10 cellular contexts compared by ENCODE assay signal in the genomic region with DNA sequence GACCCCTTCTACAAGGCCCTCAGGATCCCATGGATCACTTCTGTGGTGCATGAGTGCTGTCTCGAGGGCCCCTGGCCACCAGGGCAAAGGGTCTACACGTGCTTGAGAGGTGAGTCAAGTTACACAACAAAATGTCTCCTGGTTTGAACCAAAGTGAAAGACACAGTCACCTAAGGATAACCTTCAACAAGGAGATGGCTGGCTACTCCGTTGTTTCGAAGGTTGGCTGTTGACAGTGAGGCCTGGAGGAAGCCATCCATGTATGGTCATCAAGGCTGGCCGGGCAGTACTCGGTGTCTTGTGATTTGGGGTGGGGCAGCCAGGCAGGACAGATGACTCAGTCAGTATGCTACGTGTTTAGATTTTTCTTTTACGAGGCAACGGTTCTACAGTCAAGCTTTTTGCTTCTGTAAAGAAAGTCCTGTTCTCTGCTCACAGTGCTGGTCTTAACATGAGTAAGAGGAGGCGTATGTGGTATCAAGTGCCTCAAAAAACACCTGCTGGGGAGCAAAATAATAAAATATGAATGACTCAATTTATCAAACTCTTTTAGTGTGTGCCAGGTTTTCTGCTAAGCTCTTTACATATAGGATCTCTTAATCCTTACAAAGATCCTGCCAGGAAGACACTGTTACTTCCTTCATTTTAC. TPM values are rescaled to one million over a fixed set of nuclear protein-coding genes. Genes with fewer than 3 reads are reported as not detected.
A peak's percentile ranks its signal among the peaks of the same experiment; 100 is the strongest.
DNase-seq lines count a peak whose midpoint lies in the region; ATAC-seq and TF ChIP-seq lines count a peak whose summit lies in the region.
"Had no signal": no experiment of that assay in that cellular context is flagged by ENCODE, and none has a peak within 500 bp of the region (broad histone marks: within the 10 kb centered on the region; RNA-seq: fewer than 3 reads in every experiment).

No MANE protein-coding gene starts in this region.

- H2BK120ac ChIP-seq in IMR-90 (ENCODE audit: low read depth, low read length) = peak overlapping the region; percentile 100

- peak; percentile 18; the same call in 1 of the 2 replicates for TF ChIP-seq RAD21 in IMR-90 (IDR thresholded peaks at IDR 0.05; ENCODE audit: low read length)

- CTCF ChIA-PET in IMR-90 (lab: Yijun Ruan, JAX) = no interaction called here

- peak overlapping the region; percentile 100 for H3K14ac ChIP-seq in IMR-90 (replicated peaks; ENCODE audit: low read depth, low read length)

- peak overlapping the region; percentile 91 for H2AFZ ChIP-seq in IMR-90 (replicated peaks; ENCODE audit: low read length, poor library complexity)

- peak overlapping the region; percentile 98 for H2AK5ac ChIP-seq in IMR-90 (ENCODE audit: low read depth, low read length)

- TF ChIP-seq CTCF in IMR-90 (conservative IDR thresholded peaks at IDR 0.05; ENCODE audit: low read depth, low read length) (no peak), cardiac fibroblast (IDR thresholded peaks at IDR 0.05; ENCODE audit: low read depth, low read length) (peak; percentile 9), left lung (IDR thresholded peaks at IDR 0.05) (no peak), upper lobe of right lung (IDR thresholded peaks at IDR 0.05) (no peak)

- H3K4ac ChIP-seq in IMR-90 (ENCODE audit: low read depth, low read length) = peak overlapping the region; percentile 100

- in situ Hi-C loops in IMR-90 (cut with MboI; ENCODE audit: low sequenced_read_pairs) = no loop called here

- POLR2A ChIA-PET in IMR-90 (lab: Charles Lee; ENCODE audit: unreplicated experiment) = no interaction called here

- 39% methylated on average over 2 of the region's 10 CpGs; no CpG with 5 or more reads in 1 of the 2 experiments for WGBS in IMR-90 (ENCODE audit: extremely low coverage in 2 of 2, insufficient read length in 1 of 2), 2 experiments

- H4K5ac ChIP-seq in IMR-90 (ENCODE audit: low read depth, low read length) = peak overlapping the region; percentile 96

- H3K79me1 ChIP-seq in IMR-90 (ENCODE audit: low read depth in 1 of 2, low read length in 2 of 2) = no peaks in the 10 kb centered on the region

- peak overlapping the region; percentile 96 for H3K18ac ChIP-seq in IMR-90 (ENCODE audit: low read depth, low read length)

- no peak overlapping the region for H3K4me2 ChIP-seq in IMR-90 (ENCODE audit: low read depth, low read length)

- BruUV-seq in IMR-90 (replicated peaks; lab: Mats Ljungman, UMichigan) = no TSS peak

- H3K4me3 ChIP-seq in IMR-90 (ENCODE audit: insufficient read depth, low read depth, low read length) (no peak overlapping the region), cardiac fibroblast (replicated peaks in 1 of 2; ENCODE audit: low read depth in 2 of 2, low read length in 2 of 2) (no peak overlapping the region), left lung (no peak overlapping the region), upper lobe of right lung (no peak overlapping the region)

- peak overlapping the region; percentile 81 to 99 for H4K8ac ChIP-seq in IMR-90 (ENCODE audit: low read depth in 2 of 2, low read length in 2 of 2)

- H3K9ac ChIP-seq in IMR-90 (ENCODE audit: low read depth, low read length) = peak overlapping the region; percentile 22; the same call in 1 of the 2 replicates

- peak overlapping the region; percentile 98 for H4K91ac ChIP-seq in IMR-90 (ENCODE audit: insufficient read depth, low read depth, low read length)

- peak overlapping the region; percentile 100 for H2BK15ac ChIP-seq in IMR-90 (ENCODE audit: low read depth, low read length)

- H2AK9ac ChIP-seq in IMR-90 (replicated peaks; ENCODE audit: low read depth, low read length, poor library complexity) = peak overlapping the region; percentile 92

- no peaks in the 10 kb centered on the region for H3K36me3 ChIP-seq in IMR-90 (ENCODE audit: control insufficient read depth, insufficient read depth, low read length)
- no peaks in the 10 kb centered on the region for H3K36me3 ChIP-seq in left lung
- no peaks in the 10 kb centered on the region for H3K36me3 ChIP-seq in upper lobe of right lung

- H3K27ac ChIP-seq in IMR-90 (ENCODE audit: insufficient read depth, low read length) (peak overlapping the region; percentile 95), left lung (peak overlapping the region; percentile 1 to 53), upper lobe of right lung (peak overlapping the region; percentile 14)

- H2BK5ac ChIP-seq in IMR-90 (ENCODE audit: low read depth, low read length, poor library complexity, severe bottlenecking) = peak overlapping the region; percentile 92

- H3K9me1 ChIP-seq in IMR-90 (ENCODE audit: insufficient read depth, low read length) = peaks cover 24% of the 10 kb centered on the region

- peak overlapping the region; percentile 100 for H2BK20ac ChIP-seq in IMR-90 (ENCODE audit: low read depth, low read length)

- peak overlapping the region; percentile 99 for H3K23ac ChIP-seq in IMR-90 (ENCODE audit: low read depth, low read length)

- DNase-seq in IMR-90 = peak; percentile 98
- peak; percentile 94 to 98 for DNase-seq in cardiac fibroblast (ENCODE audit: low read depth in 2 of 2)
- peak in 1 of 2 donors; percentile 66 for DNase-seq in left lung
- DNase-seq in upper lobe of right lung = no peak
- no peak for DNase-seq in NCI-H2227 (lab: John Stamatoyannopoulos, UW; ENCODE audit: unreplicated experiment)
- DNase-seq: NCI-H2171 treated with DMSO at 0.1 percent for 48 hours had no signal

- dilution Hi-C loops in IMR-90 (cut with HindIII; ENCODE audit: low sequenced_read_pairs, unreplicated experiment) = no loop called here

- ATAC-seq in IMR-90 (ENCODE audit: low read depth) (peak; percentile 97), left lung (peak; percentile 89), upper lobe of right lung (peak; percentile 73), GM21717 (IDR thresholded peaks at IDR 0.05; ENCODE audit: unreplicated experiment) (no peak), GM21737 (IDR thresholded peaks at IDR 0.05; ENCODE audit: unreplicated experiment) (no peak), GM21576 (IDR thresholded peaks at IDR 0.05; ENCODE audit: unreplicated experiment) (no peak)
- ATAC-seq: activated T-helper 17 cell treated with anti-CD3 and anti-CD28 coated beads, Interleukin-2, amount 50 U/mL, for 72 hours had no signal

- TF ChIP-seq POLR2A in IMR-90 (IDR thresholded peaks at IDR 0.05; ENCODE audit: low read depth, low read length) = peak; percentile 64; the same call in 1 of the 2 replicates

- intact Hi-C loops in IMR-90 (cut with micrococcal nuclease) (loop anchor here (2.0 kb wide), 1 partner anchor 54 kb away; no protein-coding TSS in a partner anchor), left lung (cut with DNase I) (no loop called here), upper lobe of right lung (cut with DNase I) (no loop called here)

- H3K9me3 ChIP-seq in IMR-90 (ENCODE audit: control insufficient read depth, insufficient read depth, low read length) (no peaks in the 10 kb centered on the region), left lung (no peaks in the 10 kb centered on the region), upper lobe of right lung (no peaks in the 10 kb centered on the region)

- no peaks in the 10 kb centered on the region for H4K20me1 ChIP-seq in IMR-90 (ENCODE audit: insufficient read depth, low read length)

- H3K56ac ChIP-seq in IMR-90 (ENCODE audit: extremely low read depth, insufficient read depth, low read length) = peak overlapping the region; percentile 96

- H3K27me3 ChIP-seq in IMR-90 (ENCODE audit: control insufficient read depth, insufficient read depth, low read length) = no peaks in the 10 kb centered on the region
- H3K27me3 ChIP-seq in left lung = no peaks in the 10 kb centered on the region
- H3K27me3 ChIP-seq in upper lobe of right lung = no peaks in the 10 kb centered on the region

- H3K4me1 ChIP-seq in IMR-90 (ENCODE audit: control insufficient read depth, insufficient read depth, low read length) = peaks cover 14% of the 10 kb centered on the region
- H3K4me1 ChIP-seq in left lung = no peaks in the 10 kb centered on the region
- no peaks in the 10 kb centered on the region for H3K4me1 ChIP-seq in upper lobe of right lung

TF ChIP-seq in IMR-90, 13 proteins besides CTCF, POLR2A, EP300 and RAD21:
- TF ChIP-seq CEBPB (IDR thresholded peaks at IDR 0.05; ENCODE audit: low read depth, low read length) (0 out of 2 replicates have a peak, but pooled peaks have one; percentile 0), MXI1 (IDR thresholded peaks at IDR 0.05; ENCODE audit: borderline replicate concordance, low read depth, low read length) (0 out of 2 replicates have a peak, but pooled peaks have one; percentile 46), NFE2L2 (IDR thresholded peaks at IDR 0.05; ENCODE audit: low read depth, low read length) (no peak), FOS (IDR thresholded peaks at IDR 0.05; ENCODE audit: low read depth, low read length) (peak; percentile 88), CHD1 (IDR thresholded peaks at IDR 0.05; ENCODE audit: low read depth, low read length) (no peak), RFX5 (IDR thresholded peaks at IDR 0.05; ENCODE audit: low read depth, low read length) (no peak), MAZ (IDR thresholded peaks at IDR 0.05; ENCODE audit: borderline replicate concordance, low read depth, low read length) (peak; percentile 65; the same call in 1 of the 2 replicates), RCOR1 (IDR thresholded peaks at IDR 0.05; ENCODE audit: insufficient replicate concordance, low read length) (peak; percentile 97), BHLHE40 (IDR thresholded peaks at IDR 0.05; ENCODE audit: low read depth, low read length) (peak; percentile 35)
- TF ChIP-seq, protein P1, sequence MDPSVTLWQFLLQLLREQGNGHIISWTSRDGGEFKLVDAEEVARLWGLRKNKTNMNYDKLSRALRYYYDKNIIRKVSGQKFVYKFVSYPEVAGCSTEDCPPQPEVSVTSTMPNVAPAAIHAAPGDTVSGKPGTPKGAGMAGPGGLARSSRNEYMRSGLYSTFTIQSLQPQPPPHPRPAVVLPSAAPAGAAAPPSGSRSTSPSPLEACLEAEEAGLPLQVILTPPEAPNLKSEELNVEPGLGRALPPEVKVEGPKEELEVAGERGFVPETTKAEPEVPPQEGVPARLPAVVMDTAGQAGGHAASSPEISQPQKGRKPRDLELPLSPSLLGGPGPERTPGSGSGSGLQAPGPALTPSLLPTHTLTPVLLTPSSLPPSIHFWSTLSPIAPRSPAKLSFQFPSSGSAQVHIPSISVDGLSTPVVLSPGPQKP (IDR thresholded peaks at IDR 0.05; ENCODE audit: borderline replicate concordance, low read depth, low read length) = peak; percentile 10; the same call in 1 of the 2 replicates
TF ChIP-seq in IMR-90: peak in this region for 7.

RNA-seq across cellular contexts. Expression of gene NT5DC3, which starts 18.0 kb away (rescaled TPM):
- 17.6 and 23.1 TPM in 2 replicates for total RNA-seq in IMR-90 (2012; rRNA removed)
- polyA plus RNA-seq in IMR-90 (2012; rRNA removed) = 5.6 and 7.3 TPM in 2 replicates
- 2.6 and 3.2 TPM in 2 replicates for polyA plus RNA-seq in IMR-90 (2012; cell fraction: cytosol; rRNA removed)
- 6.3 and 13.5 TPM in 2 replicates for polyA plus RNA-seq in IMR-90 (2012; cell fraction: nucleus; rRNA removed; ENCODE audit: low replicate concordance)
- total RNA-seq in left lung = 1 to 10 TPM; 7.5 to 8.9 TPM
- 6.5 TPM for total RNA-seq in upper lobe of right lung

Comparison
In these comparisons a context has a peak if more than half of its experiments do, and no peak if none do; other contexts are left out.
1. ATAC-seq: peak in IMR-90 (single experiment), left lung (single experiment) and upper lobe of right lung (single experiment); none in GM21717 (single experiment), GM21737 (single experiment) and GM21576 (single experiment).
2. DNase-seq: peak in IMR-90 (single experiment) and cardiac fibroblast (2 of 2); none in upper lobe of right lung (single experiment) and NCI-H2227 (single experiment).
3. H3K27ac ChIP-seq: peak in every context shown above with its lines; median percentile 95 in IMR-90; 27 in left lung; 14 in upper lobe of right lung.